21 cellular contexts compared by ENCODE assay signal in the genomic region with DNA sequence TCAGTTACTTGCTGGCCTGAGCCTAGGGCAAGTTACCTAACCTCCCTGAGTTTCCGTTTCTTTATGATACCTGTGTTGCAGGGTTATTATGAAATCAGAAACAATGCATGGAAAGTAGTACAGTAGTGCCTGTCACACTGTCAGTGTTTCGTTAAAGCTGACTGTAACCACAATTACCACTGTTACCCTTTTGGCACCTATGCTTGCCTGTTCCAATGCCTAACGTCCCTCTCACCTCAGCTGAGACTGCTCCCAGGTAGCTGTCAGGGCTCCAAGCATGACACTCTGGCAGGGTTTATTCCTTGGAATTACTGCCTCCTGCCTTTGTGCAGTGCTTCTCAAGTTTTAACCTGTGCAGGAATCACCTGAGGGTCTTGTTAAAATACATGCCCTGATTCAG.
"Had no signal": no experiment of that assay in that cellular context is flagged by ENCODE, and none has a peak within 500 bp of the region (broad histone marks: within the 10 kb centered on the region; RNA-seq: fewer than 3 reads in every experiment).

No MANE protein-coding gene starts in this region.

- H3K27ac ChIP-seq: heart right ventricle, lower lobe of right lung, tibial nerve had no signal

- H3K27me3 ChIP-seq: heart right ventricle, tibial nerve had no signal

- H3K9me3 ChIP-seq: lower lobe of right lung had no signal

- ATAC-seq: activated CD8-positive, alpha-beta T cell treated with anti-CD3 and anti-CD28 coated beads, Interleukin-2, amount 10 ng/mL, durations not matched to agents 7 days and 5 days; effector memory CD8-positive, alpha-beta T cell; heart right ventricle; lower lobe of right lung; naive thymus-derived CD4-positive, alpha-beta T cell; sciatic nerve had no signal

- H3K36me3 ChIP-seq: heart right ventricle, lower lobe of right lung, tibial nerve had no signal

- H3K4me3 ChIP-seq: heart right ventricle, lower lobe of right lung, tibial nerve had no signal

- DNase-seq: activated CD4-positive, alpha-beta T cell treated with anti-CD3 and anti-CD28 coated beads for 1 hour; activated CD4-positive, alpha-beta T cell treated with anti-CD3 and anti-CD28 coated beads, Interleukin-2, amount 50 U/mL, for 1 hour; activated CD8-positive, alpha-beta T cell treated with anti-CD3 and anti-CD28 coated beads, Interleukin-2, amount 10 ng/mL, durations not matched to agents 7 days and 5 days; activated gamma-delta T cell; activated naive CD4-positive, alpha-beta T cell treated with anti-CD3 and anti-CD28 coated beads, Interleukin-2, amount 50 U/mL, for 16 hours; aorta; effector memory CD8-positive, alpha-beta T cell; heart right ventricle; islet precursor cell; lower lobe of right lung; naive thymus-derived CD4-positive, alpha-beta T cell; occipital lobe; posterior cingulate gyrus; small intestine; stimulated activated CD8-positive, alpha-beta memory T cell treated with anti-CD3 and anti-CD28 coated beads, Interleukin-4, amount 100 ng/mL, for 48 hours; stimulated activated naive CD4-positive, alpha-beta T cell; T-helper 9 cell had no signal

- FAIRE-seq: colon, small intestine, urothelium cell line had no signal
